Comparison of ENCODE assay signal across 8 cellular contexts in the genomic region with DNA sequence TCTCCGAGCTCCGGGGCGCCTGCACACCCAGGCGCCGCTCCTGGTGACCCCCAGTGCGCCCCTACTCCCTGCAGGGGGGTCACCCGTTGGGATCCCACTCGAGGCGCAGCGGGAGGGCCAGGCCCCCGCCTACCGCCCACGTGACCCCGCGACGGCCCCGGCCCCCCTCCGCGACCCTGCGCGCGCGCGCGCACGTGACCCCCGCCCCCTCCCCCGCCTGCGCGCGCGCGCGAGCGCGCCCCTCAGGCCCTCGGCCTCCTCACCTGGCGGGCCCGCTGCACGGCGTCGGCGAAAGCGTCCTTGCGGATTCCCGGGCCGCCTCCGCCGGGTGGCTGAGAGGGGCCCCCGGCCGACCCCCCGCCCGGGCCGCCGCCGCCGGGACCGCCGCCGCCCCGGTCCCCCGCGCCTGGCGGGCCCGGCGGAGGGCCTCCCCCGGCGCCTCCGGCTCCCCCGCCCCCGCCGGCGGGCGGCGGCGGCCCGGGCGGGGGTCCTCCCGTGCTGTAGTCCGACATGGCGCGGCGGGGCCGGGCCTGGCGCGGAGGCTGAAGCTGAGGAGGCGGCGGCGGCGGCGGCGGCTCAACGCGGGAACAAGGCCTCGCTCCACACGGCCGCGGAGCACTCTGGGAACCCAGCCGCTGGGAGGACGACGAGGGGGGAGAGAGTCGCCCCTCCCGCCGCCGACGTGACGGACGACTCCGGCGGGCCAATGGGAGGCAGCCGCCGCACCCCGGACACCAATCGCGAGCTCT. TPM values are rescaled to one million over a fixed set of nuclear protein-coding genes. Genes with fewer than 3 reads are reported as not detected.
A peak's percentile ranks its signal among the peaks of the same experiment; 100 is the strongest.
DNase-seq lines count a peak whose midpoint lies in the region; ATAC-seq and TF ChIP-seq lines count a peak whose summit lies in the region.

A gene with protein sequence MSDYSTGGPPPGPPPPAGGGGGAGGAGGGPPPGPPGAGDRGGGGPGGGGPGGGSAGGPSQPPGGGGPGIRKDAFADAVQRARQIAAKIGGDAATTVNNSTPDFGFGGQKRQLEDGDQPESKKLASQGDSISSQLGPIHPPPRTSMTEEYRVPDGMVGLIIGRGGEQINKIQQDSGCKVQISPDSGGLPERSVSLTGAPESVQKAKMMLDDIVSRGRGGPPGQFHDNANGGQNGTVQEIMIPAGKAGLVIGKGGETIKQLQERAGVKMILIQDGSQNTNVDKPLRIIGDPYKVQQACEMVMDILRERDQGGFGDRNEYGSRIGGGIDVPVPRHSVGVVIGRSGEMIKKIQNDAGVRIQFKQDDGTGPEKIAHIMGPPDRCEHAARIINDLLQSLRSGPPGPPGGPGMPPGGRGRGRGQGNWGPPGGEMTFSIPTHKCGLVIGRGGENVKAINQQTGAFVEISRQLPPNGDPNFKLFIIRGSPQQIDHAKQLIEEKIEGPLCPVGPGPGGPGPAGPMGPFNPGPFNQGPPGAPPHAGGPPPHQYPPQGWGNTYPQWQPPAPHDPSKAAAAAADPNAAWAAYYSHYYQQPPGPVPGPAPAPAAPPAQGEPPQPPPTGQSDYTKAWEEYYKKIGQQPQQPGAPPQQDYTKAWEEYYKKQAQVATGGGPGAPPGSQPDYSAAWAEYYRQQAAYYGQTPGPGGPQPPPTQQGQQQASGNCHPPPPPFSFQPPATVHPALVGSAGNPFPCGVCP (minus strand): TSS at position 622 of the 749 bp plus-strand sequence. CDS start 110 bp downstream, at position 512.

- no peaks in the 10 kb centered on the region for H3K9me3 Mint-ChIP-seq in stimulated activated effector memory CD8-positive, alpha-beta T cell treated with anti-CD3 and anti-CD28 coated beads, Interleukin-12 subunit alpha, Interleukin-12 subunit beta, amount 100 ng/mL, for 72 hours

- intact Hi-C loops in left lung (cut with DNase I) = no loop called here

- H3K27me3 ChIP-seq in left lung = no peaks in the 10 kb centered on the region

- peak within 1 kb of the TSS; percentile 94 for H3K9ac ChIP-seq in SK-N-MC (ENCODE audit: insufficient read length)

- peaks cover 46% of the 10 kb centered on the region for H3K4me1 Mint-ChIP-seq in stimulated activated effector memory CD8-positive, alpha-beta T cell treated with anti-CD3 and anti-CD28 coated beads, Interleukin-12 subunit alpha, Interleukin-12 subunit beta, amount 100 ng/mL, for 72 hours

- H3K4me1 ChIP-seq in left lung = peaks cover 10 to 32% of the 10 kb centered on the region in 2 donors

- H3K9me3 ChIP-seq in SK-N-MC (ENCODE audit: low read depth, low read length) = no peaks in the 10 kb centered on the region
- H3K9me3 ChIP-seq in left lung = no peaks in the 10 kb centered on the region

- peak within 1 kb of the TSS; percentile 96 for H3K4me3 ChIP-seq in SK-N-MC
- H3K4me3 ChIP-seq in left lung = peak within 1 kb of the TSS; percentile 88 to 89

- peak within 1 kb of the TSS; percentile 88 for H3K4me3 Mint-ChIP-seq in stimulated activated effector memory CD8-positive, alpha-beta T cell treated with anti-CD3 and anti-CD28 coated beads, Interleukin-12 subunit alpha, Interleukin-12 subunit beta, amount 100 ng/mL, for 72 hours

- ATAC-seq in left lung (no peak), HG03354 (IDR thresholded peaks at IDR 0.05; ENCODE audit: poor library complexity, severe bottlenecking, unreplicated experiment) (no peak), GM21423 (IDR thresholded peaks at IDR 0.05; ENCODE audit: unreplicated experiment) (no peak)
- no peak for ATAC-seq in stimulated activated effector memory CD8-positive, alpha-beta T cell treated with anti-CD3 and anti-CD28 coated beads, Interleukin-12 subunit alpha, Interleukin-12 subunit beta, amount 100 ng/mL, for 72 hours

- peaks cover 61% of the 10 kb centered on the region for H3K36me3 Mint-ChIP-seq in stimulated activated effector memory CD8-positive, alpha-beta T cell treated with anti-CD3 and anti-CD28 coated beads, Interleukin-12 subunit alpha, Interleukin-12 subunit beta, amount 100 ng/mL, for 72 hours

- H3K36me3 ChIP-seq in SK-N-MC (ENCODE audit: insufficient read depth, low read length) (peaks cover 37% of the 10 kb centered on the region), left lung (peaks cover 0 to 26% of the 10 kb centered on the region in 2 donors)

- peak; percentile 29 for DNase-seq in NCI-H345 (lab: John Stamatoyannopoulos, UW)
- no peak for DNase-seq in NCI-H345 treated with DMSO at 0.1 percent for 48 hours (lab: John Stamatoyannopoulos, UW; ENCODE audit: unreplicated experiment)
- no peak for DNase-seq in SK-N-MC (ENCODE audit: low read depth, low spot score)
- peak; percentile 99 for DNase-seq in cerebellum (ENCODE audit: low spot score)
- DNase-seq in left lung = peak in 1 of 2 donors; percentile 98
- DNase-seq in stimulated activated effector memory CD8-positive, alpha-beta T cell treated with anti-CD3 and anti-CD28 coated beads, Interleukin-12 subunit alpha, Interleukin-12 subunit beta, amount 100 ng/mL, for 72 hours (ENCODE audit: low spot score in 2 of 2) = no peak

- no peak for TF ChIP-seq CTCF in left lung (IDR thresholded peaks at IDR 0.05)

- H3K27ac ChIP-seq in SK-N-MC (peak within 1 kb of the TSS; percentile 86), left lung (peak within 1 kb of the TSS; percentile 87)

- peak within 1 kb of the TSS; percentile 86 for H3K27ac Mint-ChIP-seq in stimulated activated effector memory CD8-positive, alpha-beta T cell treated with anti-CD3 and anti-CD28 coated beads, Interleukin-12 subunit alpha, Interleukin-12 subunit beta, amount 100 ng/mL, for 72 hours

RNA-seq across cellular contexts. Expression of the gene that starts here (rescaled TPM):
- total RNA-seq in cerebellum (91.6 TPM), left lung (100 to 1,000 TPM; 173 to 203 TPM)

Comparison
In these comparisons a context has a peak if more than half of its experiments do, and no peak if none do; other contexts are left out.
1. DNase-seq: peak in NCI-H345 (single experiment) and cerebellum (single experiment); none in NCI-H345 treated with DMSO at 0.1 percent for 48 hours (single experiment), SK-N-MC (single experiment) and stimulated activated effector memory CD8-positive, alpha-beta T cell treated with anti-CD3 and anti-CD28 coated beads, Interleukin-12 subunit alpha, Interleukin-12 subunit beta, amount 100 ng/mL, for 72 hours (0 of 2).